Comparison of ENCODE assay signal across 2 cellular contexts in the genomic region with DNA sequence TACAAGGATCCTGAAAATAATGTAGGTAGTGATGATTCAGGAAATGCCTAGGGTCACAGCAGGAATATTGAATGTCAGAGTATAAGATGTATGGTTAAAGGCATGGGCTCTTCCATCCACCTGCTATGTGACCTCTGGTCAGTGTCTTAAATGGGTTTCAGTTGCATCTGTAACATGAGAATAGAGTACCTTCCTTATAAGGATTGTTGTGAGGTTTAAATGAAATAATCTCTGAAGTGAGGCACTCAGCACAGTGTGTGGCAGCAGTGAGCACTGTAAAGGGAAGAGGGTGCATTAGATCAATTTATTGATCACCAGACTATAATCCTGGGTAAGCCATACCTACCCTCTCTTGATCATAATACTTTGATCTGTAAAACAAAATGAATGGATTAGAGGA.
TF ChIP-seq lines count a peak whose summit lies in the region.

No MANE protein-coding gene starts in this region.

TF ChIP-seq in HepG2, 621 proteins besides CTCF, POLR2A, EP300 and RAD21:
- no peak for TF ChIP-seq ZNF547 (CRISPR knock-in tag; IDR thresholded peaks at IDR 0.05)
- TF ChIP-seq HOXD1 (CRISPR knock-in tag; IDR thresholded peaks at IDR 0.05) = no peak
- no peak for TF ChIP-seq ZNF431 (CRISPR knock-in tag; IDR thresholded peaks at IDR 0.05; ENCODE audit: borderline replicate concordance, low read depth)
- TF ChIP-seq PCBP2 (optimal IDR thresholded peaks at IDR 0.05; ENCODE audit: low read depth, low read length, poor library complexity, severe bottlenecking) = no peak
- TF ChIP-seq ZNF546 (CRISPR knock-in tag; conservative IDR thresholded peaks at IDR 0.05) = no peak
- no peak for TF ChIP-seq SMYD3 (CRISPR knock-in tag; IDR thresholded peaks at IDR 0.05)
- TF ChIP-seq MAZ (IDR thresholded peaks at IDR 0.05; ENCODE audit: borderline replicate concordance, low read depth, low read length) = no peak
- no peak for TF ChIP-seq MAZ (CRISPR knock-in tag; IDR thresholded peaks at IDR 0.05; ENCODE audit: low read depth)
- TF ChIP-seq, protein P1, sequence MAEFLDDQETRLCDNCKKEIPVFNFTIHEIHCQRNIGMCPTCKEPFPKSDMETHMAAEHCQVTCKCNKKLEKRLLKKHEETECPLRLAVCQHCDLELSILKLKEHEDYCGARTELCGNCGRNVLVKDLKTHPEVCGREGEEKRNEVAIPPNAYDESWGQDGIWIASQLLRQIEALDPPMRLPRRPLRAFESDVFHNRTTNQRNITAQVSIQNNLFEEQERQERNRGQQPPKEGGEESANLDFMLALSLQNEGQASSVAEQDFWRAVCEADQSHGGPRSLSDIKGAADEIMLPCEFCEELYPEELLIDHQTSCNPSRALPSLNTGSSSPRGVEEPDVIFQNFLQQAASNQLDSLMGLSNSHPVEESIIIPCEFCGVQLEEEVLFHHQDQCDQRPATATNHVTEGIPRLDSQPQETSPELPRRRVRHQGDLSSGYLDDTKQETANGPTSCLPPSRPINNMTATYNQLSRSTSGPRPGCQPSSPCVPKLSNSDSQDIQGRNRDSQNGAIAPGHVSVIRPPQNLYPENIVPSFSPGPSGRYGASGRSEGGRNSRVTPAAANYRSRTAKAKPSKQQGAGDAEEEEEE (CRISPR knock-in tag; IDR thresholded peaks at IDR 0.05; ENCODE audit: borderline replicate concordance) = no peak
- TF ChIP-seq MIER3 (CRISPR knock-in tag; IDR thresholded peaks at IDR 0.05; ENCODE audit: borderline replicate concordance) = no peak
- TF ChIP-seq ARNTL (CRISPR knock-in tag; IDR thresholded peaks at IDR 0.05) = no peak
- TF ChIP-seq, protein P2, sequence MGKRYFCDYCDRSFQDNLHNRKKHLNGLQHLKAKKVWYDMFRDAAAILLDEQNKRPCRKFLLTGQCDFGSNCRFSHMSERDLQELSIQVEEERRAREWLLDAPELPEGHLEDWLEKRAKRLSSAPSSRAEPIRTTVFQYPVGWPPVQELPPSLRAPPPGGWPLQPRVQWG (CRISPR knock-in tag; IDR thresholded peaks at IDR 0.05; ENCODE audit: borderline replicate concordance, low read depth) = no peak
- no peak for TF ChIP-seq ZNF317 (CRISPR knock-in tag; IDR thresholded peaks at IDR 0.05)
- no peak for TF ChIP-seq ETV5 (CRISPR knock-in tag; IDR thresholded peaks at IDR 0.05; ENCODE audit: borderline replicate concordance)
- TF ChIP-seq MYC (CRISPR knock-in tag; IDR thresholded peaks at IDR 0.05; ENCODE audit: borderline replicate concordance) = no peak
- TF ChIP-seq XBP1 (CRISPR knock-in tag; IDR thresholded peaks at IDR 0.05) = no peak
- no peak for TF ChIP-seq ZBTB7A (CRISPR knock-in tag; IDR thresholded peaks at IDR 0.05)
- no peak for TF ChIP-seq POLR2G (IDR thresholded peaks at IDR 0.05; ENCODE audit: low read depth, low read length)
- TF ChIP-seq JUN (CRISPR knock-in tag; IDR thresholded peaks at IDR 0.05) = no peak
TF ChIP-seq in HepG2: peak in this region for 0.

TF ChIP-seq in HCT116, 20 proteins besides CTCF, POLR2A, EP300 and RAD21:
- peak; percentile 72 for TF ChIP-seq SRF (IDR thresholded peaks at IDR 0.05; ENCODE audit: low read depth)
- TF ChIP-seq, protein P3, sequence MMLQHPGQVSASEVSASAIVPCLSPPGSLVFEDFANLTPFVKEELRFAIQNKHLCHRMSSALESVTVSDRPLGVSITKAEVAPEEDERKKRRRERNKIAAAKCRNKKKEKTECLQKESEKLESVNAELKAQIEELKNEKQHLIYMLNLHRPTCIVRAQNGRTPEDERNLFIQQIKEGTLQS (IDR thresholded peaks at IDR 0.05) = no peak
